In the genomic region with DNA sequence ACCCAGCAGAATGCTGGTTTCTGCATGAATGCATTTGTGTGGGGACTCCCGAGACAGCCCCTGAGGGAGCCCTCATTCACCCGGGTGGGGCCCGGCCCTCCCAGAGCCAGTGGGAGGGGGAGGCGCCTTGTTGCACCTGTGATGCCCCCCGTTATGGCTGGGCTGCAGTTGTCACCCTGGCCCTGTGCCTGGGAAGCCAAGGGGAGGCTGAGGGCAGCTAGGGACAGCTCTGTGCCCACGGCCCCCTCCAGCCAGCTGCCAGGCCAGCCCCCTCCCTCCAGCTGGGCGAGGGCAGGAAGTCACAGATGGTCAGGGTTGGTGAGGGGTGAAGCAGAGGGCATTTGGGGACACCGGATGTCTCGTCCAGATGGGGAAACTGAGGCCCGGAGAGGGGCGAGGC, we compare ENCODE assay signal across 14 cellular contexts.
"Had no signal": no experiment of that assay in that cellular context is flagged by ENCODE, and none has a peak within 500 bp of the region (broad histone marks: within the 10 kb centered on the region; RNA-seq: fewer than 3 reads in every experiment).

No MANE protein-coding gene starts in this region.

- ATAC-seq: activated naive CD4-positive, alpha-beta T cell treated with anti-CD3 and anti-CD28 coated beads, Interleukin-2, amount 50 U/mL, for 72 hours; esophagus mucosa; right cardiac atrium; stimulated activated naive B cell treated with anti-CD40 and anti-IgM and Interleukin-4, amounts not matched to agents 10 μg/mL and 1 μg/mL and 100 μg/mL, for 72 hours had no signal

- DNase-seq: activated CD4-positive, alpha-beta T cell treated with anti-CD3 and anti-CD28 coated beads, Interleukin-2, amount 50 U/mL, for 48 hours; activated gamma-delta T cell treated with Interleukin-2 at 50 U/mL for 16 hours; activated T-cell treated with anti-CD3 and anti-CD28 coated beads for 4 hours; adrenal gland; cortex of kidney; effector CD4-positive, alpha-beta T cell; spleen; stimulated activated CD4-positive, alpha-beta T cell treated with anti-CD3 and anti-CD28 coated beads, Interleukin-4, amount 100 ng/mL, for 4 hours; stimulated activated naive B cell treated with anti-CD40 and anti-IgM and Interleukin-4, amounts not matched to agents 10 μg/mL and 1 μg/mL and 100 μg/mL, for 72 hours; T-helper 2 cell had no signal

- H3K4me3 ChIP-seq: adrenal gland, breast epithelium, spleen had no signal

- H3K36me3 ChIP-seq: breast epithelium had no signal

- H3K9me3 ChIP-seq: adrenal gland, breast epithelium, spleen had no signal

- H3K27me3 ChIP-seq: adrenal gland, breast epithelium, spleen had no signal
